19 cellular contexts compared by ENCODE assay signal in the genomic region with DNA sequence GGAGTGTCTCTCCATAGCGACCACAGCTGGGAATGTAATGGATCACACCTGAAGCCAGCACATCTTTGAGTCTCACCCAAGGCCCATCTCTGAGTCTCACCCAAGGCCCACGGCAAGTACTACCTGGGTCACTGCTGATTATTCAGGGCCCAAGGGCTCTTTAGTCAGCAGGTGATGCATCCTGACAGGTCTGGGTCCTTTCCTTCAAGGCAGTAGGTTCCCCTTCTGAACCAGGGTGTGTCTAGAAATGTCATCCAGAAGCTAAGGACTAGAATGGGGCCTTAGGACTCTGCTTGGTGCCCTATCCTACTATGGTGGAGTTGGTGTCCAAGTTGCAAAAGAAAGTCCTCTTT.
A peak's percentile ranks its signal among the peaks of the same experiment; 100 is the strongest.
DNase-seq lines count a peak whose midpoint lies in the region; ATAC-seq and TF ChIP-seq lines count a peak whose summit lies in the region.
"Had no signal": no experiment of that assay in that cellular context is flagged by ENCODE, and none has a peak within 500 bp of the region (broad histone marks: within the 10 kb centered on the region; RNA-seq: fewer than 3 reads in every experiment).

No MANE protein-coding gene starts in this region.

- no peak overlapping the region for H3K4me3 Mint-ChIP-seq in MCF 10A (ENCODE audit: unreplicated experiment)
- H3K4me3 Mint-ChIP-seq: CD14-positive monocyte; CD4-positive, alpha-beta memory T cell; GM23338 had no signal

- no peaks in the 10 kb centered on the region for H3K36me3 Mint-ChIP-seq in MCF 10A (ENCODE audit: insufficient read depth, unreplicated experiment)
- H3K36me3 Mint-ChIP-seq: CD14-positive monocyte; CD4-positive, alpha-beta memory T cell had no signal

- no peak for ATAC-seq in GM19324 (IDR thresholded peaks at IDR 0.05; ENCODE audit: low FRiP score, unreplicated experiment)
- ATAC-seq in GM18858 (IDR thresholded peaks at IDR 0.05; ENCODE audit: unreplicated experiment): no peak
- ATAC-seq: A549, GM23338, HCT116 had no signal

- no TSS peak for BruUV-seq in MCF 10A (replicated peaks; lab: Mats Ljungman, UMichigan)

- 88 to 91% methylated on average over 1 to 2 of the region's 2 CpGs for WGBS in mesodermal cell (ENCODE audit: insufficient coverage in 2 of 2), 2 experiments
- WGBS in esophagus muscularis mucosa: 90% methylated on average over 2 of the region's 2 CpGs

- peaks cover 7% of the 10 kb centered on the region for H3K9me3 Mint-ChIP-seq in MCF 10A (ENCODE audit: unreplicated experiment)
- H3K9me3 Mint-ChIP-seq: GM23338 had no signal

- H3K4me1 ChIP-seq in breast epithelium: no peaks in the 10 kb centered on the region
- H3K4me1 ChIP-seq in mesodermal cell (ENCODE audit: control insufficient read depth, insufficient read depth, low read length, poor library complexity, severe bottlenecking): peaks cover 7% of the 10 kb centered on the region
- peaks cover 3 to 34% (median 14%) of the 10 kb centered on the region in 4 donors for H3K4me1 ChIP-seq in esophagus muscularis mucosa
- H3K4me1 ChIP-seq: A549 had no signal

- intact Hi-C loops in MCF 10A (cut with micrococcal nuclease) (no loop called here), breast epithelium (cut with DNase I; ENCODE audit: low total_unique reads) (no loop called here), esophagus muscularis mucosa (cut with DNase I) (no loop called here)

- TF ChIP-seq POLR2A in breast epithelium (IDR thresholded peaks at IDR 0.05) (no peak), esophagus muscularis mucosa (IDR thresholded peaks at IDR 0.05; ENCODE audit: low read depth) (no peak)

- H3K9me3 ChIP-seq in breast epithelium: no peaks in the 10 kb centered on the region
- H3K9me3 ChIP-seq in mesodermal cell (ENCODE audit: control insufficient read depth, low read length): no peaks in the 10 kb centered on the region
- H3K9me3 ChIP-seq in esophagus muscularis mucosa: no peaks in the 10 kb centered on the region
- H3K9me3 ChIP-seq: A549 had no signal

- TF ChIP-seq EP300 in esophagus muscularis mucosa (IDR thresholded peaks at IDR 0.05): no peak

- H3K36me3 ChIP-seq in breast epithelium (no peaks in the 10 kb centered on the region), mesodermal cell (ENCODE audit: control insufficient read depth, insufficient read depth, low read length) (no peaks in the 10 kb centered on the region), esophagus muscularis mucosa (no peaks in the 10 kb centered on the region)

- no peak overlapping the region for H3K4me3 ChIP-seq in breast epithelium
- H3K4me3 ChIP-seq in mesodermal cell (ENCODE audit: extremely low read depth, insufficient read depth, low read length, poor library complexity, severe bottlenecking): no peak overlapping the region
- no peak overlapping the region for H3K4me3 ChIP-seq in esophagus muscularis mucosa
- H3K4me3 ChIP-seq: A549, GM23338 had no signal

- DNase-seq in MCF 10A (ENCODE audit: unreplicated experiment): no peak
- no peak for DNase-seq in breast epithelium (ENCODE audit: low spot score in 2 of 2)
- DNase-seq in epithelial cell of prostate (ENCODE audit: low read depth, low spot score): no peak
- DNase-seq in esophagus muscularis mucosa (ENCODE audit: extremely low spot score): no peak
- no peak for DNase-seq in DMS53 (lab: John Stamatoyannopoulos, UW)
- DNase-seq: AML-193; CD4-positive, alpha-beta memory T cell; DMS153; GF-D8; H7; KG1 had no signal

- TF ChIP-seq CTCF in MCF 10A (IDR thresholded peaks at IDR 0.05; ENCODE audit: unreplicated experiment): no peak
- no peak for TF ChIP-seq CTCF in breast epithelium (IDR thresholded peaks at IDR 0.05)
- TF ChIP-seq CTCF in esophagus muscularis mucosa (IDR thresholded peaks at IDR 0.05): no peak

- no peaks in the 10 kb centered on the region for H3K27me3 ChIP-seq in breast epithelium
- no peaks in the 10 kb centered on the region for H3K27me3 ChIP-seq in esophagus muscularis mucosa

- peaks cover 36% of the 10 kb centered on the region for H3K4me1 Mint-ChIP-seq in MCF 10A (ENCODE audit: insufficient read depth, unreplicated experiment)
- H3K4me1 Mint-ChIP-seq: CD14-positive monocyte; CD4-positive, alpha-beta memory T cell had no signal

- peak overlapping the region; percentile 71 for H3K27ac Mint-ChIP-seq in MCF 10A (ENCODE audit: low read depth, unreplicated experiment)
- H3K27ac Mint-ChIP-seq: CD4-positive, alpha-beta memory T cell had no signal

- POLR2A ChIA-PET in MCF 10A (lab: Yijun Ruan, JAX): interaction anchor here (0.7 to 1.6 kb wide), 3 partner anchors 11 to 39 kb away, joined by 3 to 4 read pairs (median 3); no protein-coding TSS in a partner anchor

- CTCF ChIA-PET in MCF 10A (lab: Yijun Ruan, JAX): interaction anchor here (0.6 to 1.3 kb wide), 3 partner anchors 74 to 190 kb away, joined by 3 read pairs; no protein-coding TSS in a partner anchor

- no peak overlapping the region for H3K27ac ChIP-seq in breast epithelium
- H3K27ac ChIP-seq in epithelial cell of prostate: peak overlapping the region; percentile 18
- peak overlapping the region; percentile 80 for H3K27ac ChIP-seq in mesodermal cell (ENCODE audit: low read depth, low read length, severe bottlenecking)
- no peak overlapping the region for H3K27ac ChIP-seq in esophagus muscularis mucosa (replicated peaks in 1 of 4)
- H3K27ac ChIP-seq: 22Rv1, A549 had no signal

- H3K27me3 Mint-ChIP-seq in MCF 10A (ENCODE audit: insufficient read depth, unreplicated experiment): no peaks in the 10 kb centered on the region

Comparison
In these comparisons a context has a peak if more than half of its experiments do, and no peak if none do; other contexts are left out.
1. H3K27ac ChIP-seq: peak in epithelial cell of prostate (single experiment) and mesodermal cell (single experiment); none in breast epithelium (0 of 2) and esophagus muscularis mucosa (0 of 4).